ENCODE assay signal across 16 cellular contexts in genomic region chr11:48080301-48080861, GRCh38.
DNase-seq lines count a peak whose midpoint lies in the region; ATAC-seq and TF ChIP-seq lines count a peak whose summit lies in the region.
"Had no signal": no experiment of that assay in that cellular context is flagged by ENCODE, and none has a peak within 500 bp of the region (broad histone marks: within the 10 kb centered on the region; RNA-seq: fewer than 3 reads in every experiment).

No MANE protein-coding gene starts in this region.

- peaks cover 7 to 73% (median 45%) of the 10 kb centered on the region in 6 donors for H3K4me1 ChIP-seq in spleen
- H3K4me1 ChIP-seq: breast epithelium, SJCRH30 had no signal

- no peaks in the 10 kb centered on the region for H3K27me3 Mint-ChIP-seq in activated CD4-positive, alpha-beta T cell treated with anti-CD3 and anti-CD28 coated beads, Interleukin-2, amount 10 ng/mL, durations not matched to agents 24 days and 14 days
- H3K27me3 Mint-ChIP-seq: CD8-positive, alpha-beta memory T cell had no signal

- no peak overlapping the region for H3K4me3 Mint-ChIP-seq in activated CD4-positive, alpha-beta T cell treated with anti-CD3 and anti-CD28 coated beads, Interleukin-2, amount 10 ng/mL, durations not matched to agents 24 days and 14 days

- ATAC-seq in SK-N-SH treated with all-trans-retinoic acid at 6 μM for 48 hours (peak; percentile 13; the same call in 1 of the 3 replicates), GM19351 (IDR thresholded peaks at IDR 0.05; ENCODE audit: unreplicated experiment) (no peak), HG02973 (IDR thresholded peaks at IDR 0.05; ENCODE audit: unreplicated experiment) (no peak)

- intact Hi-C loops in activated CD4-positive, alpha-beta T cell treated with anti-CD3 and anti-CD28 coated beads, Interleukin-2, amount 10 ng/mL, durations not matched to agents 24 days and 14 days (cut with micrococcal nuclease) = loop anchor here (2.0 kb wide), 1 partner anchor 16 kb away; no protein-coding TSS in a partner anchor
- intact Hi-C loops in spleen (cut with DNase I; ENCODE audit: low total_unique reads) = no loop called here

- 87 to 94% (median 92%) methylated on average over 6 of the region's 6 CpGs for WGBS in spleen, 5 donors

- no peak overlapping the region for H3K4me3 ChIP-seq in spleen
- H3K4me3 ChIP-seq: SJCRH30, tibial artery had no signal

- no peaks in the 10 kb centered on the region for H3K9me3 Mint-ChIP-seq in activated CD4-positive, alpha-beta T cell treated with anti-CD3 and anti-CD28 coated beads, Interleukin-2, amount 10 ng/mL, durations not matched to agents 24 days and 14 days
- H3K9me3 Mint-ChIP-seq: CD8-positive, alpha-beta memory T cell had no signal

- H3K27ac Mint-ChIP-seq in activated CD4-positive, alpha-beta T cell treated with anti-CD3 and anti-CD28 coated beads, Interleukin-2, amount 10 ng/mL, durations not matched to agents 24 days and 14 days = peak overlapping the region; percentile 86

- no peaks in the 10 kb centered on the region for H3K27me3 ChIP-seq in layer of hippocampus (ENCODE audit: control insufficient read depth, insufficient read depth, low read length)
- no peaks in the 10 kb centered on the region for H3K27me3 ChIP-seq in spleen (replicated peaks in 1 of 7)
- H3K27me3 ChIP-seq: breast epithelium, SJCRH30, tibial artery had no signal

- H3K27ac ChIP-seq in layer of hippocampus (ENCODE audit: low read depth, low read length) (peak overlapping the region; percentile 67), spleen (peak overlapping the region in 6 of 8 donors; percentile 13 to 75 (median 64))
- H3K27ac ChIP-seq: SJCRH30 had no signal

- H3K36me3 Mint-ChIP-seq in activated CD4-positive, alpha-beta T cell treated with anti-CD3 and anti-CD28 coated beads, Interleukin-2, amount 10 ng/mL, durations not matched to agents 24 days and 14 days (ENCODE audit: low read depth) = peaks cover 51% of the 10 kb centered on the region

- H3K9me3 ChIP-seq in spleen = no peaks in the 10 kb centered on the region
- H3K9me3 ChIP-seq: breast epithelium, SJCRH30, tibial artery had no signal

- TF ChIP-seq CTCF in spleen (IDR thresholded peaks at IDR 0.05 in 8 of 11, conservative IDR thresholded peaks at IDR 0.05 in 3 of 11) = no peak

- H3K4me1 Mint-ChIP-seq in activated CD4-positive, alpha-beta T cell treated with anti-CD3 and anti-CD28 coated beads, Interleukin-2, amount 10 ng/mL, durations not matched to agents 24 days and 14 days = peaks cover 60% of the 10 kb centered on the region

- no peak for TF ChIP-seq POLR2A in spleen (IDR thresholded peaks at IDR 0.05)

- no peak for DNase-seq in activated CD4-positive, alpha-beta T cell treated with anti-CD3 and anti-CD28 coated beads, Interleukin-2, amount 10 ng/mL, durations not matched to agents 24 days and 14 days
- no peak for DNase-seq in activated CD4-positive, alpha-beta T cell treated with anti-CD3 and anti-CD28 coated beads for 4 hours
- DNase-seq in spleen = no peak
- no peak for DNase-seq in SK-N-DZ (ENCODE audit: low spot score)
- DNase-seq: activated CD8-positive, alpha-beta memory T cell treated with anti-CD3 and anti-CD28 coated beads for 24 hours; activated gamma-delta T cell; CD8-positive, alpha-beta memory T cell; effector CD4-positive, alpha-beta T cell; NCI-H1436; SJCRH30 had no signal

- H3K36me3 ChIP-seq in spleen = peaks cover 0 to 7% (median 0%) of the 10 kb centered on the region in 6 donors
- H3K36me3 ChIP-seq: breast epithelium, SJCRH30, tibial artery had no signal

TF ChIP-seq in SK-N-SH treated with all-trans-retinoic acid at 6 μM for 48 hours, 23 proteins besides CTCF, POLR2A, EP300 and RAD21:
- TF ChIP-seq PATZ1 (CRISPR knock-in tag; IDR thresholded peaks at IDR 0.05; ENCODE audit: borderline replicate concordance) (no peak), TOX (CRISPR knock-in tag; IDR thresholded peaks at IDR 0.05; ENCODE audit: borderline replicate concordance) (no peak), ESRRG (CRISPR knock-in tag; IDR thresholded peaks at IDR 0.05) (no peak), PPARA (CRISPR knock-in tag; IDR thresholded peaks at IDR 0.05; ENCODE audit: borderline replicate concordance) (no peak), POU6F1 (CRISPR knock-in tag; IDR thresholded peaks at IDR 0.05; ENCODE audit: borderline replicate concordance, low read depth) (no peak), ZFP3 (CRISPR knock-in tag; IDR thresholded peaks at IDR 0.05) (no peak), ARNTL (CRISPR knock-in tag; IDR thresholded peaks at IDR 0.05; ENCODE audit: borderline replicate concordance, low read depth) (no peak), OSR1 (CRISPR knock-in tag; IDR thresholded peaks at IDR 0.05) (no peak), CSDC2 (CRISPR knock-in tag; IDR thresholded peaks at IDR 0.05) (no peak)
